ENCODE assay signal across 1 cellular context in the genomic region with DNA sequence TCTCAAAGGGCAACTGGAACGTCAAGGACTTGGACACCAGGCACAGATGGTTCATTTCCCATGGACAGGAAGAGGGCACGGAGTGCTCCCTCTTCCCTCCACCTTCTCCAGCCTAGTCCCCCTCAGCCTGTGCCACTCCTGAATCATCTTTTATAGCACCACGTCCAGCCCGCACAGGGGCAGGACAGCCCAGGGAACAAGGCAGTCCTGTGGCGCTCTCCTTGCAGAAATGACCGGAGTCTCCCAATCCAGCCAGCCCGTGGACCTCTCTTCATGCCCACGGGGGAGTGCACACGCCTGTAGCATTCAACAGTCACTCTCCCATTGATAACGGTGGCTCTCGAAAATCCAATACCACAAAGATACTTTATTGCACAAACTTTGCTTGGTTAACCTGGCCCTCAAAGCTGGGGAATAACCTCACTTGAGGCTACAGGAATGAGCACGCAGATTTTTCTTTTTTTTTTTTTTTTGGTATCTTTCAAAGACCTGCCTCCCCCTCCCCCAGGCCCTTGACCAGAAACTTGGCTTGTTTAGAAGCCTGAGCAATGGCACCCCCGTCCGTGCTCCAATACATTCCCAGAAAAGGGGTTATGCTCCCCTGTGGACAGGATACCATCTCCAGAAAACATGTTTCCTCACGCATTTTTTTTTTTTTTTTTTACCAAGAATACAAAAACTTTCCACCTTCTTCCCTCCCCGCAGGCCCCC.
TF ChIP-seq lines count a peak whose summit lies in the region.

No MANE protein-coding gene starts in this region.

TF ChIP-seq in K562, 482 proteins besides CTCF, POLR2A, EP300 and RAD21 (continued from another document):
- TF ChIP-seq, protein P1, sequence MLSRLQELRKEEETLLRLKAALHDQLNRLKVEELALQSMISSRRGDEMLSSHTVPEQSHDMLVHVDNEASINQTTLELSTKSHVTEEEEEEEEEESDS (CRISPR knock-in tag; IDR thresholded peaks at IDR 0.05) = no peak
